Comparison of ENCODE assay signal across 1 cellular context in the genomic region with DNA sequence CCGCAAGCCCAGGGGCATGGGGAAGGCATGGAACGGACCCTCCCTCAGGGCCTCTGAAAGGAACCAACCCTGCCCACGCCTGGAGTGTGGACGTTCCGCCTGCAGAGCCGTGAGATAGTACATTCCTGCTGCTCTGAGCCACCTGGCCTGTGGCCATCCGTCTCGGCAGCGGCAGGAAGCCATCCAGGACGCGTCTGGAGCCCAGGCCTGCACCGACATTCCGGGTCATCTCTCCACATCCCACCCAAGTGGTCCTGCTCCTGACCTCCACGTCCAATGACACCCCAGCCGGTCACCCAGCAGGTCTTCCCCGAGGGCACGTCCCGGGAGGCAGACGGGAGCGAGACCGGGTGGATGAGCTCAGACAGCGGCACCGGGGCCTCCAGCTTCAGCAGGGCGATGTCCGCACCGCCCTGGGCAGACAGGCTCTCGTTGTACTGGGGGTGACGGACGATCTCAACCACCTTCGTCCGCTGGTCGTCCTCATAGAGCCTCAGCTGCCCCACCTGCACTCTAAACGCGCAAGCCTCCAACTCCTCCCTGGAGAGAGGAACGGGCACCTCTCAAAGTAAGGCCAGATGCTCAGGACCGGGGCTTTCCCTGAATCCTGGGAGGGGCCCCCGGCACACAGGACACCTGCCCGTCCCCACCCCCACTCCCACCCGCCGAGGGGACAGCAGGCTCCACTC.
TF ChIP-seq lines count a peak whose summit lies in the region.

No MANE protein-coding gene starts in this region.

TF ChIP-seq in SK-N-SH treated with all-trans-retinoic acid at 6 μM for 48 hours, 23 proteins besides CTCF, POLR2A, EP300 and RAD21:
- TF ChIP-seq OSR1 (CRISPR knock-in tag; IDR thresholded peaks at IDR 0.05): no peak
- TF ChIP-seq ZFP3 (CRISPR knock-in tag; IDR thresholded peaks at IDR 0.05): no peak
- TF ChIP-seq ZNF70 (CRISPR knock-in tag; IDR thresholded peaks at IDR 0.05): no peak
- TF ChIP-seq ZNF565 (CRISPR knock-in tag; conservative IDR thresholded peaks at IDR 0.05; ENCODE audit: low read depth): no peak
- TF ChIP-seq ARNTL (CRISPR knock-in tag; IDR thresholded peaks at IDR 0.05; ENCODE audit: borderline replicate concordance, low read depth): no peak
- no peak for TF ChIP-seq ISL1 (CRISPR knock-in tag; IDR thresholded peaks at IDR 0.05)
- TF ChIP-seq RARB (CRISPR knock-in tag; IDR thresholded peaks at IDR 0.05): no peak
- TF ChIP-seq, protein P1, sequence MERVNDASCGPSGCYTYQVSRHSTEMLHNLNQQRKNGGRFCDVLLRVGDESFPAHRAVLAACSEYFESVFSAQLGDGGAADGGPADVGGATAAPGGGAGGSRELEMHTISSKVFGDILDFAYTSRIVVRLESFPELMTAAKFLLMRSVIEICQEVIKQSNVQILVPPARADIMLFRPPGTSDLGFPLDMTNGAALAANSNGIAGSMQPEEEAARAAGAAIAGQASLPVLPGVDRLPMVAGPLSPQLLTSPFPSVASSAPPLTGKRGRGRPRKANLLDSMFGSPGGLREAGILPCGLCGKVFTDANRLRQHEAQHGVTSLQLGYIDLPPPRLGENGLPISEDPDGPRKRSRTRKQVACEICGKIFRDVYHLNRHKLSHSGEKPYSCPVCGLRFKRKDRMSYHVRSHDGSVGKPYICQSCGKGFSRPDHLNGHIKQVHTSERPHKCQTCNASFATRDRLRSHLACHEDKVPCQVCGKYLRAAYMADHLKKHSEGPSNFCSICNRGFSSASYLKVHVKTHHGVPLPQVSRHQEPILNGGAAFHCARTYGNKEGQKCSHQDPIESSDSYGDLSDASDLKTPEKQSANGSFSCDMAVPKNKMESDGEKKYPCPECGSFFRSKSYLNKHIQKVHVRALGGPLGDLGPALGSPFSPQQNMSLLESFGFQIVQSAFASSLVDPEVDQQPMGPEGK (CRISPR knock-in tag; IDR thresholded peaks at IDR 0.05; ENCODE audit: borderline replicate concordance): no peak
- TF ChIP-seq BACH2 (CRISPR knock-in tag; IDR thresholded peaks at IDR 0.05; ENCODE audit: borderline replicate concordance): no peak
- TF ChIP-seq SNAI2 (CRISPR knock-in tag; IDR thresholded peaks at IDR 0.05): no peak
